25 cellular contexts compared by ENCODE assay signal in genomic region chr3:186719945-186720739, GRCh38. TPM values are rescaled to one million over a fixed set of nuclear protein-coding genes. Genes with fewer than 3 reads are reported as not detected.
DNase-seq lines count a peak whose midpoint lies in the region; ATAC-seq and TF ChIP-seq lines count a peak whose summit lies in the region.
"Had no signal": no experiment of that assay in that cellular context is flagged by ENCODE, and none has a peak within 500 bp of the region (broad histone marks: within the 10 kb centered on the region; RNA-seq: fewer than 3 reads in every experiment).

No MANE protein-coding gene starts in this region.

- H3K27me3 ChIP-seq in SK-N-SH (ENCODE audit: insufficient read depth) (no peaks in the 10 kb centered on the region), hepatocyte (no peaks in the 10 kb centered on the region), left lung (no peaks in the 10 kb centered on the region)
- H3K27me3 ChIP-seq: BLaER1 treated with 17β-estradiol and CSF1 and Interleukin-3, amounts not matched to agents 10 nM and 100 nM; MG63 had no signal

- TF ChIP-seq EP300 in SK-N-SH (IDR thresholded peaks at IDR 0.05; ENCODE audit: borderline replicate concordance in 1 of 2, low read depth in 1 of 2, low read length in 1 of 2) = no peak

- peak; percentile 79 for DNase-seq in SK-N-SH
- peak; percentile 6 for DNase-seq in hepatocyte (ENCODE audit: low spot score)
- DNase-seq in osteocyte (ENCODE audit: extremely low spot score, unreplicated experiment) = peak; percentile 15
- no peak for DNase-seq in GOT3 (lab: John Stamatoyannopoulos, UW)
- no peak for DNase-seq in DMS53 treated with DMSO at 0.1 percent for 48 hours (lab: John Stamatoyannopoulos, UW; ENCODE audit: unreplicated experiment)
- no peak for DNase-seq in left lung
- DNase-seq: ACHN; Caco-2; CD4-positive, alpha-beta memory T cell; DMS 273 treated with DMSO at 0.1 percent for 48 hours; DND-41; MG63; NCI-H1417; NCI-H187; NCI-H446; NCI-H526; SHP77 had no signal

- POLR2A ChIA-PET in SK-N-SH (lab: Yijun Ruan, JAX) = no interaction called here

- no peaks in the 10 kb centered on the region for H3K36me3 ChIP-seq in SK-N-SH (replicated peaks in 1 of 2; ENCODE audit: control insufficient read depth in 1 of 2, insufficient read depth in 2 of 2, low read length in 1 of 2)
- H3K36me3 ChIP-seq in hepatocyte (replicated peaks; ENCODE audit: insufficient read depth, low read depth) = no peaks in the 10 kb centered on the region
- H3K36me3 ChIP-seq in left lung = no peaks in the 10 kb centered on the region
- H3K36me3 ChIP-seq: BLaER1 treated with 17β-estradiol and CSF1 and Interleukin-3, amounts not matched to agents 10 nM and 100 nM; MG63 had no signal

- H3K4me2 ChIP-seq in SK-N-SH (no peak overlapping the region), hepatocyte (no peak overlapping the region)
- H3K4me2 ChIP-seq: BLaER1 treated with 17β-estradiol and CSF1 and Interleukin-3, amounts not matched to agents 10 nM and 100 nM had no signal

- intact Hi-C loops in left lung (cut with DNase I) = no loop called here

- H3K9me3 ChIP-seq in SK-N-SH (no peaks in the 10 kb centered on the region), hepatocyte (ENCODE audit: low read depth) (no peaks in the 10 kb centered on the region), left lung (no peaks in the 10 kb centered on the region)
- H3K9me3 ChIP-seq: BLaER1 treated with 17β-estradiol and CSF1 and Interleukin-3, amounts not matched to agents 10 nM and 100 nM; Caco-2; MG63 had no signal

- 40% methylated on average over 7 of the region's 7 CpGs for WGBS in SK-N-SH (ENCODE audit: low lambda C conversion rate)
- WGBS in hepatocyte (ENCODE audit: low lambda C conversion rate, missing lambda C conversion rate) = 66% methylated on average over 7 of the region's 7 CpGs

- CTCF ChIA-PET in SK-N-SH (lab: Yijun Ruan, JAX) = no interaction called here

- H3F3A ChIP-seq in SK-N-SH (replicated peaks; ENCODE audit: insufficient read depth) = no peaks in the 10 kb centered on the region

- H3K79me2 ChIP-seq in SK-N-SH (ENCODE audit: insufficient read depth) = no peaks in the 10 kb centered on the region
- no peaks in the 10 kb centered on the region for H3K79me2 ChIP-seq in hepatocyte

- no peak overlapping the region for H3K9ac ChIP-seq in SK-N-SH
- H3K9ac ChIP-seq: BLaER1 treated with 17β-estradiol and CSF1 and Interleukin-3, amounts not matched to agents 10 nM and 100 nM had no signal

- no peaks in the 10 kb centered on the region; a peak in 1 of 4 replicates for H3K4me1 ChIP-seq in SK-N-SH (ENCODE audit: control insufficient read depth in 1 of 2, insufficient read depth in 2 of 2, low read depth in 1 of 2, low read length in 1 of 2)
- H3K4me1 ChIP-seq in hepatocyte (ENCODE audit: insufficient read depth) = no peaks in the 10 kb centered on the region
- no peaks in the 10 kb centered on the region for H3K4me1 ChIP-seq in left lung
- H3K4me1 ChIP-seq: BLaER1 treated with 17β-estradiol and CSF1 and Interleukin-3, amounts not matched to agents 10 nM and 100 nM had no signal

- ATAC-seq in SK-N-SH treated with all-trans-retinoic acid at 6 μM for 48 hours (no peak), left lung (no peak)
- ATAC-seq: HCT116 had no signal

- H3K27ac ChIP-seq in SK-N-SH (ENCODE audit: low read depth in 2 of 2, low read length in 1 of 2) (no peak overlapping the region), VCaP (peak overlapping the region; percentile 36; the same call in 1 of the 2 replicates), hepatocyte (no peak overlapping the region), left lung (no peak overlapping the region)
- H3K27ac ChIP-seq: 22Rv1; BLaER1 treated with 17β-estradiol and CSF1 and Interleukin-3, amounts not matched to agents 10 nM and 100 nM had no signal

- no peak overlapping the region for H2AFZ ChIP-seq in SK-N-SH (ENCODE audit: low read depth)
- H2AFZ ChIP-seq in hepatocyte = no peak overlapping the region

- no peak for TF ChIP-seq CTCF in SK-N-SH (IDR thresholded peaks at IDR 0.05)
- no peak for TF ChIP-seq CTCF in VCaP (conservative IDR thresholded peaks at IDR 0.05)
- TF ChIP-seq CTCF in hepatocyte (IDR thresholded peaks at IDR 0.05; ENCODE audit: poor library complexity) = no peak
- no peak for TF ChIP-seq CTCF in osteocyte (IDR thresholded peaks at IDR 0.05)
- no peak for TF ChIP-seq CTCF in left lung (IDR thresholded peaks at IDR 0.05)

- H3K4me3 Mint-ChIP-seq in osteocyte (ENCODE audit: unreplicated experiment) = no peak overlapping the region
- H3K4me3 Mint-ChIP-seq: CD4-positive, alpha-beta memory T cell had no signal

- H3K9me2 ChIP-seq in SK-N-SH (no peaks in the 10 kb centered on the region), hepatocyte (replicated peaks; ENCODE audit: insufficient read depth) (no peaks in the 10 kb centered on the region)

- H3K27ac Mint-ChIP-seq in osteocyte (ENCODE audit: unreplicated experiment) = no peak overlapping the region
- H3K27ac Mint-ChIP-seq: CD4-positive, alpha-beta memory T cell had no signal

- no peaks in the 10 kb centered on the region for H4K20me1 ChIP-seq in SK-N-SH (ENCODE audit: insufficient read depth)
- H4K20me1 ChIP-seq in hepatocyte (ENCODE audit: insufficient read depth, poor library complexity, severe bottlenecking) = no peaks in the 10 kb centered on the region
- H4K20me1 ChIP-seq: BLaER1 treated with 17β-estradiol and CSF1 and Interleukin-3, amounts not matched to agents 10 nM and 100 nM had no signal

- peaks cover 37% of the 10 kb centered on the region for H3K27me3 Mint-ChIP-seq in osteocyte (ENCODE audit: unreplicated experiment)

- no peaks in the 10 kb centered on the region for H3K9me3 Mint-ChIP-seq in osteocyte (ENCODE audit: unreplicated experiment)

- H3K4me1 Mint-ChIP-seq in osteocyte (ENCODE audit: unreplicated experiment) = no peaks in the 10 kb centered on the region
- H3K4me1 Mint-ChIP-seq: CD4-positive, alpha-beta memory T cell had no signal

- no peak for TF ChIP-seq RAD21 in SK-N-SH (IDR thresholded peaks at IDR 0.05; ENCODE audit: low read length)

- H3K36me3 Mint-ChIP-seq in osteocyte (ENCODE audit: unreplicated experiment) = no peaks in the 10 kb centered on the region
- H3K36me3 Mint-ChIP-seq: CD4-positive, alpha-beta memory T cell had no signal

- no peak overlapping the region for H3K4me3 ChIP-seq in SK-N-SH (ENCODE audit: low read depth in 2 of 2, low read length in 1 of 2)
- no peak overlapping the region for H3K4me3 ChIP-seq in hepatocyte
- H3K4me3 ChIP-seq in left lung = no peak overlapping the region
- H3K4me3 ChIP-seq: BLaER1 treated with 17β-estradiol and CSF1 and Interleukin-3, amounts not matched to agents 10 nM and 100 nM; MG63 had no signal

TF ChIP-seq in SK-N-SH, 30 proteins besides CTCF, POLR2A, EP300 and RAD21:
- TF ChIP-seq TEAD4 (IDR thresholded peaks at IDR 0.05; ENCODE audit: borderline replicate concordance, insufficient read depth) (no peak), GABPA (IDR thresholded peaks at IDR 0.05; ENCODE audit: low read depth) (no peak), GATA2 (CRISPR knock-in tag; IDR thresholded peaks at IDR 0.05) (peak; percentile 43), TCF12 (IDR thresholded peaks at IDR 0.05) (no peak), MXI1 (IDR thresholded peaks at IDR 0.05; ENCODE audit: low read depth, low read length) (peak; percentile 30; the same call in 1 of the 2 replicates), SIN3A (IDR thresholded peaks at IDR 0.05; ENCODE audit: borderline replicate concordance, low read depth, low read length) (no peak)

TF ChIP-seq in SK-N-SH treated with all-trans-retinoic acid at 6 μM for 48 hours, 23 proteins besides CTCF, POLR2A, EP300 and RAD21:
- TF ChIP-seq ISL1 (CRISPR knock-in tag; IDR thresholded peaks at IDR 0.05) (no peak), ZFP3 (CRISPR knock-in tag; IDR thresholded peaks at IDR 0.05) (no peak), ZC3H10 (CRISPR knock-in tag; IDR thresholded peaks at IDR 0.05) (no peak), POU6F1 (CRISPR knock-in tag; IDR thresholded peaks at IDR 0.05; ENCODE audit: borderline replicate concordance, low read depth) (no peak), ZNF8 (CRISPR knock-in tag; IDR thresholded peaks at IDR 0.05) (no peak), RARB (CRISPR knock-in tag; IDR thresholded peaks at IDR 0.05) (no peak)

RNA-seq across cellular contexts. Expression of gene KNG1, which starts 3.0 kb away (rescaled TPM):
- polyA plus RNA-seq in SK-N-SH (2012; rRNA removed) (not detected in 2 replicates), hepatocyte (32.3 and 57.4 TPM in 2 replicates)
- not detected in 2 replicates for polyA plus RNA-seq in SK-N-SH (2012; cell fraction: cytosol; rRNA removed)
- not detected in 2 replicates for polyA plus RNA-seq in SK-N-SH (2012; cell fraction: nucleus; rRNA removed)
- total RNA-seq in hepatocyte (88.9 and 109 TPM in 2 replicates), osteocyte (not detected in 2 replicates), left lung (not detected)
- total RNA-seq: CD4-positive, alpha-beta memory T cell; H1; HT1080; LHCN-M2 had no signal
- polyA plus RNA-seq: CD4-positive, alpha-beta memory T cell had no signal

RNA-seq across cellular contexts. Expression of gene HRG, which starts 54.3 kb away (rescaled TPM):
- polyA plus RNA-seq in SK-N-SH (2012; rRNA removed) (not detected in 2 replicates), hepatocyte (2.1 and 5.7 TPM in 2 replicates)
- not detected in 2 replicates for polyA plus RNA-seq in SK-N-SH (2012; cell fraction: cytosol; rRNA removed)
- not detected in 2 replicates for polyA plus RNA-seq in SK-N-SH (2012; cell fraction: nucleus; rRNA removed)
- total RNA-seq in hepatocyte (1.7 and 3.8 TPM in 2 replicates), osteocyte (not detected in 2 replicates), left lung (not detected)
- total RNA-seq: Caco-2; CD4-positive, alpha-beta memory T cell had no signal
- polyA plus RNA-seq: CD4-positive, alpha-beta memory T cell had no signal

Comparison
In these comparisons a context has a peak if more than half of its experiments do, and no peak if none do; other contexts are left out.
1. DNase-seq: peak in SK-N-SH (single experiment), hepatocyte (single experiment) and osteocyte (single experiment); none in GOT3 (single experiment), DMS53 treated with DMSO at 0.1 percent for 48 hours (single experiment) and left lung (0 of 2).
2. RNA of gene KNG1, which starts 3.0 kb away (total RNA-seq): 88.9 to 109 TPM in hepatocyte; not detected in osteocyte and not detected in left lung; every median in the first group is over 10 times any median in the second.